ENCODE assay signal across 25 cellular contexts in genomic region chr1:81052162-81052561, GRCh38.
A peak's percentile ranks its signal among the peaks of the same experiment; 100 is the strongest.
DNase-seq lines count a peak whose midpoint lies in the region; ATAC-seq, FAIRE-seq and TF ChIP-seq lines count a peak whose summit lies in the region.
"Had no signal": no experiment of that assay in that cellular context is flagged by ENCODE, and none has a peak within 500 bp of the region (broad histone marks: within the 10 kb centered on the region; RNA-seq: fewer than 3 reads in every experiment).

No MANE protein-coding gene starts in this region.

- no peak overlapping the region for H3K56ac ChIP-seq in H1 (replicated peaks; ENCODE audit: insufficient read length, low read depth, low read length)

- H3K27ac Mint-ChIP-seq in CD4-positive, alpha-beta T cell, result no peak overlapping the region
- H3K27ac Mint-ChIP-seq: B cell; CD4-positive, alpha-beta memory T cell had no signal

- H2BK15ac ChIP-seq in H1 (ENCODE audit: low read length), result no peak overlapping the region

- no peak overlapping the region for H4K8ac ChIP-seq in H1 (ENCODE audit: extremely low read depth, insufficient read depth, low read length)

- intact Hi-C loops in CD4-positive, alpha-beta T cell (cut with DNase I, micrococcal nuclease), result no loop called here

- CTCF ChIA-PET in HEK293 (lab: Yijun Ruan, JAX), result interaction anchor here (0.5 kb wide), 1 partner anchor 76 kb away, joined by 5 read pairs; no protein-coding TSS in a partner anchor
- CTCF ChIA-PET in H1 (lab: Charles Lee; ENCODE audit: partially characterized antibody), result no interaction called here
- CTCF ChIA-PET in CD4-positive, alpha-beta T cell (lab: Charles Lee), result no interaction called here

- peaks cover 2% of the 10 kb centered on the region; the same call in 1 of the 2 replicates for H3K4me1 ChIP-seq in HEK293 (ENCODE audit: control insufficient read depth, insufficient read depth, low read length)
- H3K4me1 ChIP-seq in H1 (replicated peaks in 1 of 4; ENCODE audit: control insufficient read depth in 3 of 4, insufficient read depth in 4 of 4, low read length in 3 of 4), result no peaks in the 10 kb centered on the region
- H3K4me1 ChIP-seq: A549 had no signal

- TF ChIP-seq EP300 in H1 (IDR thresholded peaks at IDR 0.05; ENCODE audit: borderline replicate concordance in 1 of 2, low read depth in 2 of 2, low read length in 2 of 2), result no peak

- TF ChIP-seq CTCF in HEK293 (tag by site-specific recombination; IDR thresholded peaks at IDR 0.05), result no peak
- no peak for TF ChIP-seq CTCF in H1 (IDR thresholded peaks at IDR 0.05; ENCODE audit: control extremely low read depth in 1 of 3, insufficient read depth in 1 of 3, low read depth in 1 of 3, low read length in 3 of 3)
- no peak for TF ChIP-seq CTCF in CD4-positive, alpha-beta T cell (IDR thresholded peaks at IDR 0.05)

- no peak overlapping the region for H4K91ac ChIP-seq in H1 (replicated peaks; ENCODE audit: insufficient read length, low read length)

- no peak overlapping the region for H3K23ac ChIP-seq in H1 (ENCODE audit: insufficient read length)

- no peaks in the 10 kb centered on the region for H3K79me2 ChIP-seq in H1 (ENCODE audit: control insufficient read depth in 1 of 2, insufficient read depth in 2 of 2, low read length in 2 of 2)

- DNase-seq in NCI-H82 (lab: John Stamatoyannopoulos, UW), result peak; percentile 51
- DNase-seq in NCI-H82 treated with DMSO at 0.1 percent for 48 hours (lab: John Stamatoyannopoulos, UW; ENCODE audit: unreplicated experiment), result no peak
- DNase-seq in H1 (ENCODE audit: low read depth in 1 of 2, low spot score in 2 of 2), result no peak
- no peak for DNase-seq in DMS53 (lab: John Stamatoyannopoulos, UW)
- DNase-seq in CD4-positive, alpha-beta T cell, result no peak
- DNase-seq: AML-193; Calu3; CD4-positive, alpha-beta memory T cell; CD8-positive, alpha-beta memory T cell; COR-L47; DMS79; DND-41; EL; GDM1 had no signal

- no peak overlapping the region for H3K9ac ChIP-seq in H1 (replicated peaks in 1 of 4; ENCODE audit: extremely low read depth in 1 of 4, low read depth in 3 of 4, low read length in 3 of 4)
- H3K9ac ChIP-seq: BLaER1 treated with 17β-estradiol and CSF1 and Interleukin-3, amounts not matched to agents 10 nM and 100 nM had no signal

- 87% methylated on average over 2 of the region's 2 CpGs; no CpG with 5 or more reads in 1 of the 2 experiments for WGBS in H1 (ENCODE audit: extremely low coverage in 1 of 2, insufficient coverage in 1 of 2, insufficient read length in 1 of 2, insufficient replicate concordance in 2 of 2, low coverage in 1 of 2, low lambda C conversion rate in 2 of 2, missing lambda C conversion rate in 1 of 2), 2 experiments

- no peaks in the 10 kb centered on the region for H3K27me3 Mint-ChIP-seq in CD4-positive, alpha-beta T cell
- H3K27me3 Mint-ChIP-seq: B cell; CD4-positive, alpha-beta memory T cell; CD8-positive, alpha-beta memory T cell had no signal

- no peaks in the 10 kb centered on the region; the same call in 1 of the 2 replicates for H3K23me2 ChIP-seq in H1 (ENCODE audit: low read depth, low read length)

- no peaks in the 10 kb centered on the region for H3K4me1 Mint-ChIP-seq in CD4-positive, alpha-beta T cell (ENCODE audit: low read depth)
- H3K4me1 Mint-ChIP-seq: B cell; CD4-positive, alpha-beta memory T cell; CD8-positive, alpha-beta memory T cell had no signal

- peak; percentile 19 for FAIRE-seq in H1 (lab: Jason Lieb, UNC)
- FAIRE-seq: A549, D721Med, GM12878, GM12892, GM18507 had no signal

- H3K79me1 ChIP-seq in H1 (ENCODE audit: low read depth, low read length), result no peaks in the 10 kb centered on the region

- no peak overlapping the region for H2BK5ac ChIP-seq in H1 (ENCODE audit: low read depth, low read length)

- no peak overlapping the region for H3K4me3 Mint-ChIP-seq in CD4-positive, alpha-beta T cell
- H3K4me3 Mint-ChIP-seq: B cell; CD4-positive, alpha-beta memory T cell; CD8-positive, alpha-beta memory T cell had no signal

- ATAC-seq in HG03442 (IDR thresholded peaks at IDR 0.05; ENCODE audit: unreplicated experiment), result no peak
- no peak for ATAC-seq in CD4-positive, alpha-beta T cell (ENCODE audit: poor library complexity)
- ATAC-seq: A549, GM12878 had no signal

- H4K20me1 ChIP-seq in H1 (replicated peaks in 1 of 2; ENCODE audit: control insufficient read depth in 1 of 2, insufficient read depth in 2 of 2, low read length in 2 of 2), result no peaks in the 10 kb centered on the region
- H4K20me1 ChIP-seq: BLaER1 treated with 17β-estradiol and CSF1 and Interleukin-3, amounts not matched to agents 10 nM and 100 nM had no signal

- peaks cover 8% of the 10 kb centered on the region for H3K9me3 Mint-ChIP-seq in CD4-positive, alpha-beta T cell

- H3K9me3 ChIP-seq in HEK293 (ENCODE audit: control insufficient read depth, insufficient read depth, low read depth, low read length), result no peaks in the 10 kb centered on the region
- H3K9me3 ChIP-seq in H1 (ENCODE audit: insufficient read depth in 2 of 2, low read depth in 1 of 2, low read length in 1 of 2), result no peaks in the 10 kb centered on the region
- no peaks in the 10 kb centered on the region for H3K9me3 ChIP-seq in CD4-positive, alpha-beta T cell (ENCODE audit: control insufficient read depth, low read length)
- H3K9me3 ChIP-seq: A549; BLaER1 treated with 17β-estradiol and CSF1 and Interleukin-3, amounts not matched to agents 10 nM and 100 nM had no signal

- H2AK5ac ChIP-seq in H1 (ENCODE audit: low read depth, low read length), result no peak overlapping the region

- no peaks in the 10 kb centered on the region for H3K27me3 ChIP-seq in H1 (replicated peaks in 1 of 4; ENCODE audit: control insufficient read depth in 3 of 4, extremely low read depth in 1 of 4, insufficient read depth in 3 of 4, low read length in 3 of 4)
- H3K27me3 ChIP-seq in CD4-positive, alpha-beta T cell (ENCODE audit: control insufficient read depth, insufficient read depth, low read length), result no peaks in the 10 kb centered on the region
- H3K27me3 ChIP-seq: BLaER1 treated with 17β-estradiol and CSF1 and Interleukin-3, amounts not matched to agents 10 nM and 100 nM had no signal

- no peak overlapping the region for H4K5ac ChIP-seq in H1 (ENCODE audit: insufficient read length, low read depth, low read length)

- no peak overlapping the region for H3K18ac ChIP-seq in H1 (ENCODE audit: extremely low read depth, low read length)

- no peak overlapping the region for H2BK20ac ChIP-seq in H1 (ENCODE audit: low read length)

- H3K27ac ChIP-seq in HEK293 (ENCODE audit: extremely low read depth, low read depth, low read length) (no peak overlapping the region), H1 (ENCODE audit: low read depth, low read length) (no peak overlapping the region)
- H3K27ac ChIP-seq in CD4-positive, alpha-beta T cell (ENCODE audit: low read depth, low read length), result no peak overlapping the region
- H3K27ac ChIP-seq: 22Rv1; A549; BLaER1 treated with 17β-estradiol and CSF1 and Interleukin-3, amounts not matched to agents 10 nM and 100 nM; C4-2B had no signal

- no peak overlapping the region for H3K14ac ChIP-seq in H1 (ENCODE audit: insufficient read length)

- TF ChIP-seq POLR2A in H1 (IDR thresholded peaks at IDR 0.05; ENCODE audit: control extremely low read depth in 1 of 2, low read depth in 2 of 2, low read length in 2 of 2), result no peak

- TF ChIP-seq RAD21 in H1 (IDR thresholded peaks at IDR 0.05 in 1 of 2, conservative IDR thresholded peaks at IDR 0.05 in 1 of 2; ENCODE audit: low read depth in 2 of 2, low read length in 2 of 2), result no peak

- POLR2A ChIA-PET in HEK293 (lab: Yijun Ruan, JAX) (no interaction called here), H1 (lab: Charles Lee; ENCODE audit: partially characterized antibody) (no interaction called here)
- POLR2A ChIA-PET in CD4-positive, alpha-beta T cell (lab: Charles Lee), result no interaction called here

- no peak overlapping the region for H2AFZ ChIP-seq in H1 (ENCODE audit: low read length)

- H2BK12ac ChIP-seq in H1 (ENCODE audit: low read depth, low read length), result no peak overlapping the region

- H3K4me3 ChIP-seq in HEK293 (ENCODE audit: low read depth, low read length) (no peak overlapping the region), H1 (ENCODE audit: extremely low read depth in 1 of 4, insufficient read depth in 2 of 4, low read depth in 3 of 4, low read length in 4 of 4) (no peak overlapping the region)
- H3K4me3 ChIP-seq: A549; BLaER1 treated with 17β-estradiol and CSF1 and Interleukin-3, amounts not matched to agents 10 nM and 100 nM; GM12878 had no signal

- no peak overlapping the region for H2BK120ac ChIP-seq in H1 (replicated peaks; ENCODE audit: low read depth, low read length)

- H3K36me3 Mint-ChIP-seq in CD4-positive, alpha-beta T cell (ENCODE audit: low read depth), result no peaks in the 10 kb centered on the region
- H3K36me3 Mint-ChIP-seq: CD4-positive, alpha-beta memory T cell; CD8-positive, alpha-beta memory T cell had no signal

- H3K4ac ChIP-seq in H1 (replicated peaks; ENCODE audit: insufficient read length, low read depth, low read length), result no peak overlapping the region

- H3K36me3 ChIP-seq in HEK293 (ENCODE audit: control insufficient read depth in 2 of 2, insufficient read depth in 1 of 2, low read length in 2 of 2) (no peaks in the 10 kb centered on the region), H1 (ENCODE audit: control insufficient read depth in 2 of 4, insufficient read depth in 4 of 4, low read length in 3 of 4) (no peaks in the 10 kb centered on the region)
- H3K36me3 ChIP-seq: BLaER1 treated with 17β-estradiol and CSF1 and Interleukin-3, amounts not matched to agents 10 nM and 100 nM had no signal

- no peak overlapping the region for H3K4me2 ChIP-seq in H1 (ENCODE audit: insufficient read depth in 1 of 2, low read depth in 2 of 2, low read length in 2 of 2)
- H3K4me2 ChIP-seq: A549; BLaER1 treated with 17β-estradiol and CSF1 and Interleukin-3, amounts not matched to agents 10 nM and 100 nM had no signal

TF ChIP-seq in HEK293, 187 proteins besides CTCF, POLR2A, EP300 and RAD21:
- TF ChIP-seq MZF1 (tag by site-specific recombination; IDR thresholded peaks at IDR 0.05; ENCODE audit: borderline replicate concordance), result 0 out of 2 replicates have a peak, but pooled peaks have one; percentile 22
- TF ChIP-seq ZNF19 (tag by site-specific recombination; IDR thresholded peaks at IDR 0.05; ENCODE audit: low read depth), result no peak
- no peak for TF ChIP-seq ZNF223 (tag by site-specific recombination; IDR thresholded peaks at IDR 0.05)

TF ChIP-seq in H1, 55 proteins besides CTCF, POLR2A, EP300 and RAD21 (continues in another document):
- no peak for TF ChIP-seq POU5F1 (IDR thresholded peaks at IDR 0.05; ENCODE audit: low read depth, low read length)
- no peak for TF ChIP-seq BCL11A (IDR thresholded peaks at IDR 0.05; ENCODE audit: low read depth in 2 of 2, low read length in 2 of 2)
- TF ChIP-seq SRF (IDR thresholded peaks at IDR 0.05; ENCODE audit: low read depth, low read length), result no peak
- no peak for TF ChIP-seq JUN (IDR thresholded peaks at IDR 0.05; ENCODE audit: low read depth, low read length)
- no peak for TF ChIP-seq TAF1 (IDR thresholded peaks at IDR 0.05; ENCODE audit: low read depth, low read length)
- no peak for TF ChIP-seq HDAC6 (IDR thresholded peaks at IDR 0.05; ENCODE audit: low read depth, low read length)
- no peak for TF ChIP-seq KDM1A (IDR thresholded peaks at IDR 0.05; ENCODE audit: borderline replicate concordance, low read length)
- TF ChIP-seq MAX (IDR thresholded peaks at IDR 0.05), result no peak
